Comparison of ENCODE assay signal across 18 cellular contexts in the genomic region with DNA sequence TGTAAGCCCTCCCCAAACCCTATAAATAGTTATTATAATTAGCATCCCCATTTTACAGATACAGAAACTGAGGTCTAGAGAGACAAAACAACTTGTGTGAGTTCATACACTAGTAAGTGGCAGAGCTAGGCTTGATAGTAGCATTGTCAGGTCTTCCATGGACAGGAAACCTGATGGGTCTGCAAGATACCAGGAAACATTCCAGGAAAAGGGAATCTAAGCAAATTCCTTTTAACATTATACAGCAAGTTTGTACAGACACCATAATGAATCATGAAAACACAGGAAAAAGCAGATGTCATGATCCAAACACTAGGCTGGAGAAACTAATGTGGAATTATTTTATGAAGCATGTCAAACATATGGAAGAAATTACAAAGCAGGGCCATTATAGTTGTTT.
"Had no signal": no experiment of that assay in that cellular context is flagged by ENCODE, and none has a peak within 500 bp of the region (broad histone marks: within the 10 kb centered on the region; RNA-seq: fewer than 3 reads in every experiment).

No MANE protein-coding gene starts in this region.

- H3K79me2 ChIP-seq: parathyroid adenoma had no signal

- ATAC-seq: activated T-cell treated with anti-CD3 and anti-CD28 coated beads, Interleukin-2, amount 50 U/mL, for 4 hours; body of pancreas; left ventricle myocardium superior; naive thymus-derived CD8-positive, alpha-beta T cell; stimulated activated memory B cell treated with anti-CD40 and anti-IgM and Interleukin-4, amounts not matched to agents 10 μg/mL and 1 μg/mL and 100 μg/mL, for 72 hours; T-helper 17 cell had no signal

- H3K36me3 ChIP-seq: tibial artery, uterus had no signal

- H3K9me3 ChIP-seq: body of pancreas, tibial artery, uterus had no signal

- H3K27ac ChIP-seq: body of pancreas, parathyroid adenoma, tibial artery, uterus had no signal

- H3K4me3 ChIP-seq: body of pancreas, tibial artery, uterus had no signal

- H3K4me1 ChIP-seq: body of pancreas, parathyroid adenoma, tibial artery, uterus had no signal

- H3K27me3 ChIP-seq: body of pancreas, tibial artery, uterus had no signal

- H2AFZ ChIP-seq: parathyroid adenoma had no signal

- DNase-seq: activated CD4-positive, alpha-beta memory T cell treated with anti-CD3 and anti-CD28 coated beads, Interleukin-2, amount 10 ng/mL, durations not matched to agents 7 days and 5 days; activated CD4-positive, alpha-beta T cell treated with anti-CD3 and anti-CD28 coated beads for 4 hours; activated effector memory CD4-positive, alpha-beta T cell treated with anti-CD3 and anti-CD28 coated beads, Interleukin-2, amount 50 U/mL, for 16 hours; activated T-cell treated with anti-CD3 and anti-CD28 coated beads, Interleukin-2, amount 50 U/mL, for 4 hours; amniotic stem cell; body of pancreas; cortex of kidney; effector CD4-positive, alpha-beta T cell; hippocampal formation; left ventricle myocardium superior; mesenchymal stem cell; naive thymus-derived CD8-positive, alpha-beta T cell; stimulated activated CD4-positive, alpha-beta T cell treated with anti-CD3 and anti-CD28 coated beads, Interleukin-2, amount 100 ng/mL, for 48 hours; T-helper 17 cell; tibial artery; uterus had no signal

- H3K9ac ChIP-seq: parathyroid adenoma had no signal
